ENCODE assay signal across 13 cellular contexts in the genomic region with DNA sequence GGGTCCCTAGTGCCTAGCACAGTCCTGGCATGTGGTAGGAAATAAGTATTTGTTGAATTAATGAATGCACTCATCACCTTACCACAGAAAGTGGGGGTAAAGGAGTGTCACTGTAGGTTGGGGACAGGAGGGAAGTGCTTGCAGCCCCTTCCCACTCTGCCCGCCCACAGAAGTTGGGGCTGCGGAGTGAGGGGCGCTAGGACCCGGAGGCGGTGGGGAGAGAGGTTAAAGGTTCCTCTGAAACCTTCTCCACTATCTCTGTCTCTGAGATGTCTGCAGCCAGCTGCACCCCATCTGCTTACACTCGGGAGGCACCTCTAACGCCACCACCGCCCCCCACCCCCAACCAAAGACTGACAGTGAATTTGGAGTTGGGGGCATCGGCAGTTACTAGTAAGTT. TPM values are rescaled to one million over a fixed set of nuclear protein-coding genes. Genes with fewer than 3 reads are reported as not detected.
DNase-seq lines count a peak whose midpoint lies in the region; ATAC-seq and TF ChIP-seq lines count a peak whose summit lies in the region.
"Had no signal": no experiment of that assay in that cellular context is flagged by ENCODE, and none has a peak within 500 bp of the region (broad histone marks: within the 10 kb centered on the region; RNA-seq: fewer than 3 reads in every experiment).

No MANE protein-coding gene starts in this region.

- H3K9ac ChIP-seq in iPS-18a (ENCODE audit: low read length) = no peak overlapping the region
- H3K9ac ChIP-seq: parathyroid adenoma had no signal

- H3K9me3 ChIP-seq in iPS-18a (ENCODE audit: control insufficient read depth, low read depth, low read length) (no peaks in the 10 kb centered on the region), vagina (no peaks in the 10 kb centered on the region)
- H3K9me3 ChIP-seq: ascending aorta had no signal

- TF ChIP-seq CTCF in vagina (IDR thresholded peaks at IDR 0.05) = no peak

- peaks cover 97% of the 10 kb centered on the region for H3K27me3 ChIP-seq in iPS-18a (ENCODE audit: control insufficient read depth, insufficient read depth, low read length)
- H3K27me3 ChIP-seq in vagina = no peaks in the 10 kb centered on the region
- H3K27me3 ChIP-seq: ascending aorta had no signal

- H3K4me1 Mint-ChIP-seq in stimulated activated naive CD8-positive, alpha-beta T cell treated with anti-CD3 and anti-CD28 coated beads, Interleukin-15, Interleukin-2, amounts not matched to agents 100 ng/mL and 50 ng/mL, for 24 hours (ENCODE audit: low read depth) = no peaks in the 10 kb centered on the region
- peaks cover 11% of the 10 kb centered on the region for H3K4me1 Mint-ChIP-seq in activated CD4-positive, alpha-beta memory T cell treated with anti-CD3 and anti-CD28 coated beads, Interleukin-2, amount 10 ng/mL, durations not matched to agents 7 days and 5 days

- H3K36me3 Mint-ChIP-seq in stimulated activated naive CD8-positive, alpha-beta T cell treated with anti-CD3 and anti-CD28 coated beads, Interleukin-15, Interleukin-2, amounts not matched to agents 100 ng/mL and 50 ng/mL, for 24 hours (ENCODE audit: low read depth) = no peaks in the 10 kb centered on the region
- no peaks in the 10 kb centered on the region for H3K36me3 Mint-ChIP-seq in activated CD4-positive, alpha-beta memory T cell treated with anti-CD3 and anti-CD28 coated beads, Interleukin-2, amount 10 ng/mL, durations not matched to agents 7 days and 5 days (ENCODE audit: low read depth)

- no peak for TF ChIP-seq POLR2A in vagina (IDR thresholded peaks at IDR 0.05)

- H3K36me3 ChIP-seq in iPS-18a (ENCODE audit: control insufficient read depth, low read depth, low read length) (no peaks in the 10 kb centered on the region), vagina (no peaks in the 10 kb centered on the region)
- H3K36me3 ChIP-seq: ascending aorta had no signal

- H3K27ac Mint-ChIP-seq in stimulated activated naive CD8-positive, alpha-beta T cell treated with anti-CD3 and anti-CD28 coated beads, Interleukin-15, Interleukin-2, amounts not matched to agents 100 ng/mL and 50 ng/mL, for 24 hours = no peak overlapping the region
- no peak overlapping the region for H3K27ac Mint-ChIP-seq in activated CD4-positive, alpha-beta memory T cell treated with anti-CD3 and anti-CD28 coated beads, Interleukin-2, amount 10 ng/mL, durations not matched to agents 7 days and 5 days

- H3K27ac ChIP-seq in iPS-18a (ENCODE audit: low read length) (no peak overlapping the region), vagina (peak overlapping the region; percentile 79)
- H3K27ac ChIP-seq: ascending aorta, parathyroid adenoma had no signal

- H3K4me3 ChIP-seq in iPS-18a (ENCODE audit: low read length) (peak overlapping the region; percentile 71), vagina (no peak overlapping the region)

- DNase-seq in stimulated activated naive CD8-positive, alpha-beta T cell treated with anti-CD3 and anti-CD28 coated beads, Interleukin-15, Interleukin-2, amounts not matched to agents 100 U/mL and 50 U/mL, for 24 hours = no peak
- DNase-seq in activated CD4-positive, alpha-beta memory T cell treated with anti-CD3 and anti-CD28 coated beads, Interleukin-2, amount 10 ng/mL, durations not matched to agents 7 days and 5 days = no peak
- DNase-seq in vagina (ENCODE audit: extremely low spot score in 2 of 2) (no peak), midbrain (lab: John Stamatoyannopoulos, UW) (no peak)
- DNase-seq: AML-193, GDM1, NCI-H446 treated with DMSO at 0.1 percent for 48 hours had no signal

- POLR2A ChIA-PET in activated CD4-positive, alpha-beta memory T cell treated with anti-CD3 and anti-CD28 coated beads, Interleukin-2, amount 10 ng/mL, durations not matched to agents 7 days and 5 days (lab: Charles Lee) = no interaction called here

- peaks cover 14% of the 10 kb centered on the region for H3K4me1 ChIP-seq in iPS-18a (ENCODE audit: control insufficient read depth, low read depth, low read length)
- peaks cover 37% of the 10 kb centered on the region for H3K4me1 ChIP-seq in vagina

- ATAC-seq in stimulated activated naive CD8-positive, alpha-beta T cell treated with anti-CD3 and anti-CD28 coated beads, Interleukin-15, Interleukin-2, amounts not matched to agents 100 U/mL and 50 U/mL, for 24 hours = no peak
- ATAC-seq in HG03565 (IDR thresholded peaks at IDR 0.05; ENCODE audit: unreplicated experiment) (no peak), HG03432 (IDR thresholded peaks at IDR 0.05; ENCODE audit: unreplicated experiment) (no peak)

- intact Hi-C loops in vagina (cut with DNase I) = no loop called here

- CTCF ChIA-PET in activated CD4-positive, alpha-beta memory T cell treated with anti-CD3 and anti-CD28 coated beads, Interleukin-2, amount 10 ng/mL, durations not matched to agents 7 days and 5 days (lab: Charles Lee) = no interaction called here

- peak overlapping the region; percentile 74 for H3K4me3 Mint-ChIP-seq in stimulated activated naive CD8-positive, alpha-beta T cell treated with anti-CD3 and anti-CD28 coated beads, Interleukin-15, Interleukin-2, amounts not matched to agents 100 ng/mL and 50 ng/mL, for 24 hours
- peak overlapping the region; percentile 72 for H3K4me3 Mint-ChIP-seq in activated CD4-positive, alpha-beta memory T cell treated with anti-CD3 and anti-CD28 coated beads, Interleukin-2, amount 10 ng/mL, durations not matched to agents 7 days and 5 days

- peaks cover 47% of the 10 kb centered on the region for H3K27me3 Mint-ChIP-seq in stimulated activated naive CD8-positive, alpha-beta T cell treated with anti-CD3 and anti-CD28 coated beads, Interleukin-15, Interleukin-2, amounts not matched to agents 100 ng/mL and 50 ng/mL, for 24 hours
- H3K27me3 Mint-ChIP-seq in activated CD4-positive, alpha-beta memory T cell treated with anti-CD3 and anti-CD28 coated beads, Interleukin-2, amount 10 ng/mL, durations not matched to agents 7 days and 5 days = peaks cover 58% of the 10 kb centered on the region

- no peaks in the 10 kb centered on the region for H3K9me3 Mint-ChIP-seq in stimulated activated naive CD8-positive, alpha-beta T cell treated with anti-CD3 and anti-CD28 coated beads, Interleukin-15, Interleukin-2, amounts not matched to agents 100 ng/mL and 50 ng/mL, for 24 hours
- H3K9me3 Mint-ChIP-seq in activated CD4-positive, alpha-beta memory T cell treated with anti-CD3 and anti-CD28 coated beads, Interleukin-2, amount 10 ng/mL, durations not matched to agents 7 days and 5 days = no peaks in the 10 kb centered on the region

RNA-seq across cellular contexts. Expression of a gene that starts 1.4 kb away (rescaled TPM):
- total RNA-seq in activated CD4-positive, alpha-beta memory T cell treated with anti-CD3 and anti-CD28 coated beads, Interleukin-2, amount 10 ng/mL, durations not matched to agents 7 days and 5 days = under 1 TPM; 0.08 to 0.15 TPM
- 16.0 TPM for total RNA-seq in vagina

Comparison
In these comparisons a context has a peak if more than half of its experiments do, and no peak if none do; other contexts are left out.
1. RNA of a gene that starts 1.4 kb away (total RNA-seq): 16.0 TPM in vagina (single experiment); 0.08 to 0.15 TPM in activated CD4-positive, alpha-beta memory T cell treated with anti-CD3 and anti-CD28 coated beads, Interleukin-2, amount 10 ng/mL, durations not matched to agents 7 days and 5 days; every median in the first group is over 10 times any median in the second.